9 cellular contexts compared by ENCODE assay signal in the genomic region with DNA sequence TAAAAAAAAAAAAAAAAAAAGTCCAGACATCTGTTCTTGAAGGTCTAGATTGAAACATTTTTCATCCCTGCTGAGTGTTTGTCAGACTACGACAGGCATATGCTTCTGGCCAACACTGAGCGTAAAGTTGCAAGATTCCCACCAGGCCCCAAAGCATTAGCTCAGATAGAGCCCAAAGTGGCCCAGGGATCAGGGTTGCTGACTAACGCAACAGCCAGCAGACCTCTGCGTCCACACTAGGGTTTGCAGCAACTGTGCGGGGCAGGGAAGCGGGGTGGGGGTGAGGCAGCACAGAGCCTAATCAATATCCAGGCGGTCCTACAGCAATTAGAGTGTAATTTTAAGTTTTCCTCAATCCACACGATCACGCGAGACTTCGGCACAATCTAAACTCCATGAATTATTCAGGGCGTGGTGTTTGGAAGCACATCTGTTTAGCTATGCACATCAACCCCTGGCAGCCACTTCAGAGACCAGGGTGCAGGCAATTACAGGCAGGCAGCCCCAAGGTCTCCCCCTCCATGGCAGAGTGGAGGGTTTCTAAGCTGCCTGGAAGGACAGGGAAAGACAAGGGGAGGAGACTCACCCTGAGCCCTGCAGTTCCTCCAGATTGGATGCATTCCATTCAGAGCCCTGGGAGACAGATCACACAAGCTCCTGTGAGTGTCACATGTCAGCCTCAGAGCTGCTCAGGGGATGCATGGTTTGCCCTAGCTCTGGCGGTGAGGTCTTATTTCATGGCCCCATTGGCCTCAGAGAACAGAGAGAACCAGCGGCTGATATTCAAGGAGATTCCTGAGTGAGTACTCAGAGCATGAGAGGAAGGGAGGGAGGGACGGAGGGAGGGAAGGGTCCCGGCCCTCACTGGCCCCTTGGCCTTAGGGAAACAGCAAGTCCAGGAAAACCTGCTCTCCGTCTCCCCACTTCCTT. TPM values are rescaled to one million over a fixed set of nuclear protein-coding genes. Genes with fewer than 3 reads are reported as not detected.
A peak's percentile ranks its signal among the peaks of the same experiment; 100 is the strongest.
DNase-seq lines count a peak whose midpoint lies in the region; ATAC-seq, FAIRE-seq and TF ChIP-seq lines count a peak whose summit lies in the region.
"Had no signal": no experiment of that assay in that cellular context is flagged by ENCODE, and none has a peak within 500 bp of the region (broad histone marks: within the 10 kb centered on the region; RNA-seq: fewer than 3 reads in every experiment).

No MANE protein-coding gene starts in this region.

- H3K36me3 Mint-ChIP-seq in neural progenitor cell = peaks cover 41% of the 10 kb centered on the region
- peaks cover 47% of the 10 kb centered on the region for H3K36me3 Mint-ChIP-seq in activated CD4-positive, alpha-beta T cell treated with anti-CD3 and anti-CD28 coated beads, Interleukin-2, amount 10 ng/mL, durations not matched to agents 24 days and 14 days (ENCODE audit: low read depth)

- peaks cover 44% of the 10 kb centered on the region for H3F3A ChIP-seq in neural progenitor cell (ENCODE audit: low read depth)

- peaks cover 3% of the 10 kb centered on the region for H3K27me3 Mint-ChIP-seq in neural progenitor cell (ENCODE audit: insufficient read depth, low read depth)
- no peaks in the 10 kb centered on the region for H3K27me3 Mint-ChIP-seq in activated CD4-positive, alpha-beta T cell treated with anti-CD3 and anti-CD28 coated beads, Interleukin-2, amount 10 ng/mL, durations not matched to agents 24 days and 14 days

- no peak overlapping the region for H3K9ac ChIP-seq in neural progenitor cell

- BruUV-seq in A673 (replicated peaks; lab: Mats Ljungman, UMichigan) = no TSS peak

- peak overlapping the region; percentile 78 for H3K4me3 Mint-ChIP-seq in neural progenitor cell
- H3K4me3 Mint-ChIP-seq in activated CD4-positive, alpha-beta T cell treated with anti-CD3 and anti-CD28 coated beads, Interleukin-2, amount 10 ng/mL, durations not matched to agents 24 days and 14 days = no peak overlapping the region

- CTCF ChIA-PET in A673 (lab: Charles Lee) = interaction anchor here (0.6 to 0.7 kb wide), 3 partner anchors 138 to 356 kb away, joined by 3 to 8 read pairs (median 4); no protein-coding TSS in a partner anchor

- H3K4me3 ChIP-seq in fibroblast of pulmonary artery (replicated peaks; ENCODE audit: low read depth, low read length) (no peak overlapping the region), neural progenitor cell (no peak overlapping the region), A673 (ENCODE audit: low read depth, low read length, poor library complexity, severe bottlenecking) (no peak overlapping the region)

- peak; percentile 59 for DNase-seq in AG09319 (ENCODE audit: extremely low read depth, low read depth)
- DNase-seq in NCI-H226 = peak; percentile 67
- DNase-seq in fibroblast of pulmonary artery (ENCODE audit: low read depth) = peak; percentile 66
- DNase-seq in neural progenitor cell (ENCODE audit: low spot score) = peak; percentile 93
- no peak for DNase-seq in activated CD4-positive, alpha-beta T cell treated with anti-CD3 and anti-CD28 coated beads, Interleukin-2, amount 10 ng/mL, durations not matched to agents 24 days and 14 days
- DNase-seq in H54 (ENCODE audit: insufficient read length, low spot score) = no peak
- no peak for DNase-seq in A673 (ENCODE audit: low spot score)
- DNase-seq: WERI-Rb-1 had no signal

- ATAC-seq in HG02763 (IDR thresholded peaks at IDR 0.05; ENCODE audit: unreplicated experiment) = no peak

- H2AFZ ChIP-seq in neural progenitor cell (replicated peaks) = no peak overlapping the region

- H3K27ac Mint-ChIP-seq in neural progenitor cell = peak overlapping the region; percentile 95
- no peak overlapping the region for H3K27ac Mint-ChIP-seq in activated CD4-positive, alpha-beta T cell treated with anti-CD3 and anti-CD28 coated beads, Interleukin-2, amount 10 ng/mL, durations not matched to agents 24 days and 14 days

- TF ChIP-seq POLR2A in H54 (IDR thresholded peaks at IDR 0.05; ENCODE audit: low read depth, low read length) = no peak

- H3K79me2 ChIP-seq in neural progenitor cell (ENCODE audit: low read depth) = no peaks in the 10 kb centered on the region

- H3K4me1 Mint-ChIP-seq in neural progenitor cell = peaks cover 71% of the 10 kb centered on the region
- peaks cover 10% of the 10 kb centered on the region for H3K4me1 Mint-ChIP-seq in activated CD4-positive, alpha-beta T cell treated with anti-CD3 and anti-CD28 coated beads, Interleukin-2, amount 10 ng/mL, durations not matched to agents 24 days and 14 days

- H3K9me3 ChIP-seq in neural progenitor cell (ENCODE audit: low read depth) = no peaks in the 10 kb centered on the region
- no peaks in the 10 kb centered on the region for H3K9me3 ChIP-seq in A673 (ENCODE audit: low read depth, low read length, poor library complexity, severe bottlenecking)

- POLR2A ChIA-PET in A673 (lab: Charles Lee; ENCODE audit: low non-redundant PET) = no interaction called here

- H3K27me3 ChIP-seq in neural progenitor cell = no peaks in the 10 kb centered on the region
- H3K27me3 ChIP-seq in A673 (replicated peaks; ENCODE audit: insufficient read depth, low read depth, low read length, poor library complexity) = no peaks in the 10 kb centered on the region

- intact Hi-C loops in activated CD4-positive, alpha-beta T cell treated with anti-CD3 and anti-CD28 coated beads, Interleukin-2, amount 10 ng/mL, durations not matched to agents 24 days and 14 days (cut with micrococcal nuclease) = loop anchor here (2.0 to 5.0 kb wide), 2 partner anchors 71 to 250 kb away; partner anchors contain the start of genes CORO1C and USP30
- intact Hi-C loops in A673 (cut with micrococcal nuclease; ENCODE audit: unreplicated experiment) = loop anchor here (5.0 kb wide), 2 partner anchors 150 to 240 kb away; partner anchors contain the start of genes ISCU and SART3

- H3K36me3 ChIP-seq in neural progenitor cell (peaks cover 3% of the 10 kb centered on the region), A673 (ENCODE audit: insufficient read depth, low read length, poor library complexity, severe bottlenecking) (peaks cover 83% of the 10 kb centered on the region)

- TF ChIP-seq CTCF in AG09319 (IDR thresholded peaks at IDR 0.05; ENCODE audit: low read depth, low read length) (no peak), fibroblast of pulmonary artery (IDR thresholded peaks at IDR 0.05; ENCODE audit: low read length, missing control alignments) (no peak), neural progenitor cell (IDR thresholded peaks at IDR 0.05) (no peak), A673 (conservative IDR thresholded peaks at IDR 0.05; ENCODE audit: low read depth, low read length) (no peak)

- H4K20me1 ChIP-seq in neural progenitor cell (ENCODE audit: low read depth) = no peaks in the 10 kb centered on the region

- H3K4me1 ChIP-seq in neural progenitor cell = peaks cover 30% of the 10 kb centered on the region
- H3K4me1 ChIP-seq in A673 (ENCODE audit: insufficient read depth, low read length, poor library complexity, severe bottlenecking) = peaks cover 25% of the 10 kb centered on the region

- H3K4me2 ChIP-seq in neural progenitor cell = peak overlapping the region; percentile 40

- no peak for FAIRE-seq in H54 (lab: Jason Lieb, UNC)

- H3K27ac ChIP-seq in neural progenitor cell = peak overlapping the region; percentile 75
- H3K27ac ChIP-seq in A673 (ENCODE audit: low read depth, low read length, poor library complexity, severe bottlenecking) = no peak overlapping the region
- H3K27ac ChIP-seq: WERI-Rb-1 had no signal

- H3K9me3 Mint-ChIP-seq in neural progenitor cell = peaks cover 2% of the 10 kb centered on the region
- H3K9me3 Mint-ChIP-seq in activated CD4-positive, alpha-beta T cell treated with anti-CD3 and anti-CD28 coated beads, Interleukin-2, amount 10 ng/mL, durations not matched to agents 24 days and 14 days = no peaks in the 10 kb centered on the region

RNA-seq across cellular contexts. Expression of gene SSH1, which starts 55.4 kb away (rescaled TPM):
- total RNA-seq in neural progenitor cell (ENCODE audit: low replicate concordance) (8.4 and 10.2 TPM in 2 replicates), A673 (2021) (36.1 and 39.0 TPM in 2 replicates)
- 27.2 and 31.5 TPM in 2 replicates for total RNA-seq in activated CD4-positive, alpha-beta T cell treated with anti-CD3 and anti-CD28 coated beads, Interleukin-2, amount 10 ng/mL, durations not matched to agents 24 days and 14 days

Comparison
In these comparisons a context has a peak if more than half of its experiments do, and no peak if none do; other contexts are left out.
1. DNase-seq: peak in AG09319 (single experiment), NCI-H226 (single experiment), fibroblast of pulmonary artery (single experiment) and neural progenitor cell (single experiment); none in activated CD4-positive, alpha-beta T cell treated with anti-CD3 and anti-CD28 coated beads, Interleukin-2, amount 10 ng/mL, durations not matched to agents 24 days and 14 days (single experiment), H54 (single experiment) and A673 (single experiment).